In genomic region chr20:39298116-39298515, GRCh38 we compare ENCODE assay signal across 22 cellular contexts.
DNase-seq lines count a peak whose midpoint lies in the region; TF ChIP-seq lines count a peak whose summit lies in the region.
"Had no signal": no experiment of that assay in that cellular context is flagged by ENCODE, and none has a peak within 500 bp of the region (broad histone marks: within the 10 kb centered on the region; RNA-seq: fewer than 3 reads in every experiment).

No MANE protein-coding gene starts in this region.

- peaks cover 0 to 11% (median 5%) of the 10 kb centered on the region in 4 donors for H3K4me1 ChIP-seq in esophagus muscularis mucosa
- H3K4me1 ChIP-seq: BLaER1 had no signal

- no peak for TF ChIP-seq EP300 in esophagus muscularis mucosa (IDR thresholded peaks at IDR 0.05)

- no peak for TF ChIP-seq POLR2A in esophagus muscularis mucosa (IDR thresholded peaks at IDR 0.05; ENCODE audit: low read depth)

- WGBS in esophagus muscularis mucosa, result 90% methylated on average over 13 of the region's 13 CpGs

- H3K36me3 ChIP-seq in esophagus muscularis mucosa, result no peaks in the 10 kb centered on the region
- H3K36me3 ChIP-seq: BLaER1 had no signal

- no peak for TF ChIP-seq CTCF in esophagus muscularis mucosa (IDR thresholded peaks at IDR 0.05)

- no peak overlapping the region for H3K27ac ChIP-seq in esophagus muscularis mucosa (replicated peaks in 1 of 4)
- H3K27ac ChIP-seq: BLaER1 had no signal

- no peak overlapping the region for H3K4me3 ChIP-seq in esophagus muscularis mucosa
- H3K4me3 ChIP-seq: BLaER1, GM12878, GM23338 had no signal

- H3K9me3 ChIP-seq in esophagus muscularis mucosa, result no peaks in the 10 kb centered on the region
- H3K9me3 ChIP-seq: BLaER1 had no signal

- H3K27me3 ChIP-seq in esophagus muscularis mucosa, result no peaks in the 10 kb centered on the region
- H3K27me3 ChIP-seq: BLaER1 had no signal

- intact Hi-C loops in head of caudate nucleus (cut with DNase I) (no loop called here), esophagus muscularis mucosa (cut with DNase I) (no loop called here)

- DNase-seq in anterior cingulate cortex (lab: John Stamatoyannopoulos, UW), result peak in 32 of 58 donors; percentile 3 to 50 (median 23)
- peak in 32 of 42 donors; percentile 10 to 73 (median 46) for DNase-seq in head of caudate nucleus
- peak; percentile 47 for DNase-seq in midbrain (lab: John Stamatoyannopoulos, UW)
- DNase-seq in superior temporal gyrus (ENCODE audit: extremely low spot score), result peak; percentile 57
- DNase-seq in stimulated activated CD4-positive, alpha-beta T cell treated with anti-CD3 and anti-CD28 coated beads, Interleukin-12 subunit alpha, Interleukin-12 subunit beta, amount 100 ng/mL, for 4 hours, result no peak
- no peak for DNase-seq in esophagus muscularis mucosa (ENCODE audit: extremely low spot score)
- DNase-seq in COR-L47 (lab: John Stamatoyannopoulos, UW), result no peak
- DNase-seq: CD4-positive, alpha-beta T cell; DND-41; KBM-7; MM.1S; NCI-H1092; NCI-H1436; NCI-H1930; NCI-H2171; NCI-H345; NCI-H524; NCI-H774; NK-92 treated with Interleukin-12 subunit alpha and Interleukin-12 subunit beta, amount 100 ng/mL, for 24 hours had no signal

Comparison
In these comparisons a context has a peak if more than half of its experiments do, and no peak if none do; other contexts are left out.
1. DNase-seq: peak in anterior cingulate cortex (32 of 58), head of caudate nucleus (32 of 42), midbrain (single experiment) and superior temporal gyrus (single experiment); none in stimulated activated CD4-positive, alpha-beta T cell treated with anti-CD3 and anti-CD28 coated beads, Interleukin-12 subunit alpha, Interleukin-12 subunit beta, amount 100 ng/mL, for 4 hours (single experiment), esophagus muscularis mucosa (single experiment) and COR-L47 (single experiment).